Comparison of ENCODE assay signal across 27 cellular contexts in genomic region chr6:80974579-80974978, GRCh38.
"Had no signal": no experiment of that assay in that cellular context is flagged by ENCODE, and none has a peak within 500 bp of the region (broad histone marks: within the 10 kb centered on the region; RNA-seq: fewer than 3 reads in every experiment).

No MANE protein-coding gene starts in this region.

- H3K27ac Mint-ChIP-seq: activated CD4-positive, alpha-beta memory T cell treated with anti-CD3 and anti-CD28 coated beads, Interleukin-2, amount 10 ng/mL, durations not matched to agents 7 days and 5 days; activated CD4-positive, alpha-beta T cell treated with anti-CD3 and anti-CD28 coated beads for 36 hours; activated naive CD4-positive, alpha-beta T cell treated with anti-CD3 and anti-CD28 coated beads, Interleukin-2, amount 10 ng/mL, durations not matched to agents 7 days and 5 days; activated naive CD8-positive, alpha-beta T cell treated with anti-CD3 and anti-CD28 coated beads for 36 hours; activated T-helper 17 cell treated with anti-CD3 and anti-CD28 coated beads, Interleukin-2, amount 50 U/mL, for 72 hours had no signal

- DNase-seq: activated CD4-positive, alpha-beta memory T cell treated with anti-CD3 and anti-CD28 coated beads, Interleukin-2, amount 10 ng/mL, durations not matched to agents 7 days and 5 days; activated CD4-positive, alpha-beta T cell treated with anti-CD3 and anti-CD28 coated beads for 36 hours; activated CD4-positive, alpha-beta T cell treated with anti-CD3 and anti-CD28 coated beads, Interleukin-2, amount 50 U/mL, for 1 hour; activated gamma-delta T cell; activated naive CD4-positive, alpha-beta T cell treated with anti-CD3 and anti-CD28 coated beads, Interleukin-2, amount 10 ng/mL, durations not matched to agents 7 days and 5 days; activated naive CD8-positive, alpha-beta T cell treated with anti-CD3 and anti-CD28 coated beads for 36 hours; activated T-cell treated with anti-CD3 and anti-CD28 coated beads for 4 hours; activated T-cell treated with anti-CD3 and anti-CD28 coated beads, Interleukin-2, amount 50 U/mL, for 48 hours; brain microvascular endothelial cell; KBM-7; NCI-H1048; NCI-H1417; NCI-H1930; NCI-H2171; NCI-H226; NCI-H526; NCI-H774; OCI-M1; Right ventricle myocardium superior; SJCRH30; SK-N-SH; T-helper 1 cell had no signal

- H3K36me3 ChIP-seq: brain microvascular endothelial cell, cardiac muscle cell, SJCRH30 had no signal

- H3K27me3 Mint-ChIP-seq: activated CD4-positive, alpha-beta memory T cell treated with anti-CD3 and anti-CD28 coated beads, Interleukin-2, amount 10 ng/mL, durations not matched to agents 7 days and 5 days; activated CD4-positive, alpha-beta T cell treated with anti-CD3 and anti-CD28 coated beads for 36 hours; activated naive CD4-positive, alpha-beta T cell treated with anti-CD3 and anti-CD28 coated beads, Interleukin-2, amount 10 ng/mL, durations not matched to agents 7 days and 5 days; activated naive CD8-positive, alpha-beta T cell treated with anti-CD3 and anti-CD28 coated beads for 36 hours; activated T-helper 17 cell treated with anti-CD3 and anti-CD28 coated beads, Interleukin-2, amount 50 U/mL, for 72 hours had no signal

- H3K9me3 Mint-ChIP-seq: activated naive CD4-positive, alpha-beta T cell treated with anti-CD3 and anti-CD28 coated beads, Interleukin-2, amount 10 ng/mL, durations not matched to agents 7 days and 5 days; activated naive CD8-positive, alpha-beta T cell treated with anti-CD3 and anti-CD28 coated beads for 36 hours had no signal

- H3K4me3 ChIP-seq: cardiac muscle cell, SJCRH30 had no signal

- H3K9ac ChIP-seq: SK-N-SH had no signal

- H3K9me3 ChIP-seq: SJCRH30, SK-N-SH had no signal

- ATAC-seq: activated CD4-positive, alpha-beta T cell treated with anti-CD3 and anti-CD28 coated beads for 36 hours; activated T-helper 17 cell treated with anti-CD3 and anti-CD28 coated beads, Interleukin-2, amount 50 U/mL, for 72 hours; Panc1 had no signal

- H3K36me3 Mint-ChIP-seq: activated naive CD4-positive, alpha-beta T cell treated with anti-CD3 and anti-CD28 coated beads, Interleukin-2, amount 10 ng/mL, durations not matched to agents 7 days and 5 days; activated naive CD8-positive, alpha-beta T cell treated with anti-CD3 and anti-CD28 coated beads for 36 hours had no signal

- H3K4me3 Mint-ChIP-seq: activated CD4-positive, alpha-beta memory T cell treated with anti-CD3 and anti-CD28 coated beads, Interleukin-2, amount 10 ng/mL, durations not matched to agents 7 days and 5 days; activated CD4-positive, alpha-beta T cell treated with anti-CD3 and anti-CD28 coated beads for 36 hours; activated naive CD4-positive, alpha-beta T cell treated with anti-CD3 and anti-CD28 coated beads, Interleukin-2, amount 10 ng/mL, durations not matched to agents 7 days and 5 days; activated naive CD8-positive, alpha-beta T cell treated with anti-CD3 and anti-CD28 coated beads for 36 hours; activated T-helper 17 cell treated with anti-CD3 and anti-CD28 coated beads, Interleukin-2, amount 50 U/mL, for 72 hours had no signal

- H3K9me2 ChIP-seq: SK-N-SH had no signal

- H3K4me2 ChIP-seq: SK-N-SH had no signal

- H3K4me1 Mint-ChIP-seq: activated CD4-positive, alpha-beta memory T cell treated with anti-CD3 and anti-CD28 coated beads, Interleukin-2, amount 10 ng/mL, durations not matched to agents 7 days and 5 days; activated CD4-positive, alpha-beta T cell treated with anti-CD3 and anti-CD28 coated beads for 36 hours; activated naive CD4-positive, alpha-beta T cell treated with anti-CD3 and anti-CD28 coated beads, Interleukin-2, amount 10 ng/mL, durations not matched to agents 7 days and 5 days; activated naive CD8-positive, alpha-beta T cell treated with anti-CD3 and anti-CD28 coated beads for 36 hours; activated T-helper 17 cell treated with anti-CD3 and anti-CD28 coated beads, Interleukin-2, amount 50 U/mL, for 72 hours had no signal

- H3K27me3 ChIP-seq: brain microvascular endothelial cell, cardiac muscle cell, SJCRH30 had no signal

- H3K27ac ChIP-seq: brain microvascular endothelial cell, cardiac muscle cell, RWPE1, SJCRH30, VCaP had no signal
